Comparison of ENCODE assay signal across 8 cellular contexts in genomic region chr17:57902800-57903759, GRCh38. TPM values are rescaled to one million over a fixed set of nuclear protein-coding genes. Genes with fewer than 3 reads are reported as not detected.
DNase-seq lines count a peak whose midpoint lies in the region; ATAC-seq and TF ChIP-seq lines count a peak whose summit lies in the region.

No MANE protein-coding gene starts in this region.

- DNase-seq in COLO829 (ENCODE audit: low spot score) (peak; percentile 93), HK-2 (ENCODE audit: unreplicated experiment) (peak; percentile 87), OCI-M1 (lab: John Stamatoyannopoulos, UW) (peak; percentile 78), midbrain (lab: John Stamatoyannopoulos, UW) (peak; percentile 77), vagina (ENCODE audit: extremely low spot score in 2 of 2) (no peak), T-helper 2 cell (no peak)

- H3K9me3 ChIP-seq in vagina = no peaks in the 10 kb centered on the region

- peak overlapping the region; percentile 89 for H3K27ac ChIP-seq in vagina

- H3K9me3 Mint-ChIP-seq in dendritic cell treated with granulocyte-macrophage colony-stimulating factor and Interleukin-4, amounts not matched to agents 40 ng/mL and 50 ng/mL, for 4 days = no peaks in the 10 kb centered on the region

- H3K4me3 ChIP-seq in vagina = no peak overlapping the region

- peak overlapping the region; percentile 13 for H3K4me3 Mint-ChIP-seq in dendritic cell treated with granulocyte-macrophage colony-stimulating factor and Interleukin-4, amounts not matched to agents 40 ng/mL and 50 ng/mL, for 4 days

- H3K27me3 ChIP-seq in vagina = no peaks in the 10 kb centered on the region

- H3K4me1 ChIP-seq in vagina = peaks cover 89% of the 10 kb centered on the region

- H3K36me3 Mint-ChIP-seq in dendritic cell treated with granulocyte-macrophage colony-stimulating factor and Interleukin-4, amounts not matched to agents 40 ng/mL and 50 ng/mL, for 4 days (ENCODE audit: low read depth) = peaks cover 10% of the 10 kb centered on the region

- H3K36me3 ChIP-seq in vagina = no peaks in the 10 kb centered on the region

- no peaks in the 10 kb centered on the region for H3K27me3 Mint-ChIP-seq in dendritic cell treated with granulocyte-macrophage colony-stimulating factor and Interleukin-4, amounts not matched to agents 40 ng/mL and 50 ng/mL, for 4 days

- peaks cover 90% of the 10 kb centered on the region for H3K4me1 Mint-ChIP-seq in dendritic cell treated with granulocyte-macrophage colony-stimulating factor and Interleukin-4, amounts not matched to agents 40 ng/mL and 50 ng/mL, for 4 days (ENCODE audit: low read depth)

- peak overlapping the region; percentile 97 for H3K27ac Mint-ChIP-seq in dendritic cell treated with granulocyte-macrophage colony-stimulating factor and Interleukin-4, amounts not matched to agents 40 ng/mL and 50 ng/mL, for 4 days

- intact Hi-C loops in dendritic cell treated with granulocyte-macrophage colony-stimulating factor and Interleukin-4, amounts not matched to agents 40 ng/mL and 50 ng/mL, for 4 days (cut with micrococcal nuclease) = loop anchor here (2.0 to 5.0 kb wide), 2 partner anchors 44 to 86 kb away; partner anchors contain the start of gene VEZF1
- intact Hi-C loops in vagina (cut with DNase I) = no loop called here

- TF ChIP-seq CTCF in vagina (IDR thresholded peaks at IDR 0.05) = no peak

- peak; percentile 60 for ATAC-seq in GM19463 (IDR thresholded peaks at IDR 0.05; ENCODE audit: unreplicated experiment)

- no peak for TF ChIP-seq POLR2A in vagina (IDR thresholded peaks at IDR 0.05)

RNA-seq across cellular contexts. Expression of gene CUEDC1, which starts 52.1 kb away (rescaled TPM):
- total RNA-seq in vagina = 28.7 TPM

RNA-seq across cellular contexts. Expression of gene MRPS23, which starts 53.2 kb away (rescaled TPM):
- 6.9 TPM for total RNA-seq in vagina

Comparison
In these comparisons a context has a peak if more than half of its experiments do, and no peak if none do; other contexts are left out.
1. DNase-seq: peak in COLO829 (single experiment), HK-2 (single experiment), OCI-M1 (single experiment) and midbrain (single experiment); none in vagina (0 of 2) and T-helper 2 cell (0 of 5).